8 cellular contexts compared by ENCODE assay signal in genomic region chr2:111243295-111243694, GRCh38.
"Had no signal": no experiment of that assay in that cellular context is flagged by ENCODE, and none has a peak within 500 bp of the region (broad histone marks: within the 10 kb centered on the region; RNA-seq: fewer than 3 reads in every experiment).

No MANE protein-coding gene starts in this region.

- H3K9me3 ChIP-seq: HAP-1 had no signal

- H3K4me1 ChIP-seq: HAP-1 had no signal

- ATAC-seq: HCT116 had no signal

- H3K9ac ChIP-seq: GM23248 had no signal

- H3K36me3 ChIP-seq: HAP-1 had no signal

- H2AFZ ChIP-seq: GM23248 had no signal

- DNase-seq: GM23248, GOT3, H7, IMR-90, KBM-7 had no signal

- H3K27ac ChIP-seq: GM23248, HL-60 had no signal

- H3K4me3 ChIP-seq: GM23248, HAP-1 had no signal
